ENCODE assay signal across 8 cellular contexts in genomic region chr4:80017125-80017854, GRCh38. TPM values are rescaled to one million over a fixed set of nuclear protein-coding genes. Genes with fewer than 3 reads are reported as not detected.
DNase-seq lines count a peak whose midpoint lies in the region; ATAC-seq and TF ChIP-seq lines count a peak whose summit lies in the region.

No MANE protein-coding gene starts in this region.

- TF ChIP-seq CTCF in esophagus squamous epithelium (IDR thresholded peaks at IDR 0.05) = no peak

- H3K4me3 ChIP-seq in mesodermal cell (ENCODE audit: extremely low read depth, insufficient read depth, low read length, poor library complexity, severe bottlenecking) (no peak overlapping the region), esophagus squamous epithelium (no peak overlapping the region)

- peak overlapping the region; percentile 55 for H3K27ac ChIP-seq in mesodermal cell (ENCODE audit: low read depth, low read length, severe bottlenecking)
- peak overlapping the region in 2 of 4 donors; percentile 18 to 38 for H3K27ac ChIP-seq in esophagus squamous epithelium

- no peak for TF ChIP-seq POLR2A in esophagus squamous epithelium (IDR thresholded peaks at IDR 0.05)

- intact Hi-C loops in esophagus squamous epithelium (cut with DNase I) = no loop called here

- 83 to 95% methylated on average over 1 of the region's 2 CpGs for WGBS in mesodermal cell (ENCODE audit: insufficient coverage in 2 of 2), 2 experiments
- 64 to 68% methylated on average over 2 of the region's 2 CpGs for WGBS in esophagus squamous epithelium, 2 donors

- no peaks in the 10 kb centered on the region for H3K9me3 ChIP-seq in mesodermal cell (ENCODE audit: control insufficient read depth, low read length)
- H3K9me3 ChIP-seq in esophagus squamous epithelium = no peaks in the 10 kb centered on the region

- DNase-seq in SW480 (ENCODE audit: low spot score) (peak; percentile 6), iPS-NIHi7 (ENCODE audit: extremely low spot score) (no peak), NCI-H1105 treated with DMSO at 0.1 percent for 48 hours (lab: John Stamatoyannopoulos, UW) (no peak), esophagus squamous epithelium (lab: John Stamatoyannopoulos, UW) (no peak)

- H3K27me3 ChIP-seq in esophagus squamous epithelium = no peaks in the 10 kb centered on the region

- H3K4me1 ChIP-seq in mesodermal cell (ENCODE audit: control insufficient read depth, insufficient read depth, low read length, poor library complexity, severe bottlenecking) (peaks cover 23% of the 10 kb centered on the region), esophagus squamous epithelium (peaks cover 0 to 15% (median 0%) of the 10 kb centered on the region in 3 donors)

- H3K36me3 ChIP-seq in mesodermal cell (ENCODE audit: control insufficient read depth, insufficient read depth, low read length) (peaks cover 77% of the 10 kb centered on the region), esophagus squamous epithelium (peaks cover 0 to 28% (median 0%) of the 10 kb centered on the region in 3 donors)

- ATAC-seq in GM18498 (IDR thresholded peaks at IDR 0.05; ENCODE audit: unreplicated experiment) (peak; percentile 60), HG03095 (IDR thresholded peaks at IDR 0.05; ENCODE audit: unreplicated experiment) (peak; percentile 53), HG03439 (IDR thresholded peaks at IDR 0.05; ENCODE audit: unreplicated experiment) (no peak)

RNA-seq across cellular contexts. Expression of gene ANTXR2, which starts 55.7 kb away (rescaled TPM):
- 149 TPM for polyA plus RNA-seq in mesodermal cell (2013, experiment 1 of 2)
- polyA plus RNA-seq in mesodermal cell (2013, experiment 2 of 2) = 161 TPM
- 10 to 100 TPM in 2 of 4 donors, 1 to 10 TPM in 2; 1.6 to 60.3 (median 21.5) TPM for total RNA-seq in esophagus squamous epithelium
